8 cellular contexts compared by ENCODE assay signal in genomic region chr5:54944364-54944763, GRCh38. TPM values are rescaled to one million over a fixed set of nuclear protein-coding genes. Genes with fewer than 3 reads are reported as not detected.
A peak's percentile ranks its signal among the peaks of the same experiment; 100 is the strongest.
DNase-seq lines count a peak whose midpoint lies in the region; ATAC-seq, FAIRE-seq and TF ChIP-seq lines count a peak whose summit lies in the region.

No MANE protein-coding gene starts in this region.

- peaks cover 10% of the 10 kb centered on the region for H3K4me1 ChIP-seq in endothelial cell of umbilical vein (ENCODE audit: control insufficient read depth, extremely low read depth, insufficient read depth, low read length)
- no peaks in the 10 kb centered on the region for H3K4me1 ChIP-seq in trophoblast cell (ENCODE audit: control insufficient read depth in 1 of 2, insufficient read depth in 2 of 2, low read length in 2 of 2)

- POLR2A ChIA-PET in endothelial cell of umbilical vein (lab: Charles Lee) = interaction anchor here (0.7 to 1.6 kb wide), 3 partner anchors 38 to 41 kb away, joined by 3 to 6 read pairs (median 4); partner anchors contain the start of gene ESM1

- intact Hi-C loops in endothelial cell of umbilical vein (cut with micrococcal nuclease) = loop anchor here (1.0 kb wide), 1 partner anchor 202 kb away; no protein-coding TSS in a partner anchor

- no peak overlapping the region for H3K9ac ChIP-seq in endothelial cell of umbilical vein (replicated peaks; ENCODE audit: extremely low read depth, insufficient read depth, low read length)
- H3K9ac ChIP-seq in trophoblast cell (ENCODE audit: low read length) = no peak overlapping the region

- H3K4ac ChIP-seq in trophoblast cell (ENCODE audit: low read depth, low read length) = no peak overlapping the region

- peak; percentile 59 for TF ChIP-seq CTCF in HFF-Myc (IDR thresholded peaks at IDR 0.05; ENCODE audit: low read depth, low read length, missing control alignments)
- peak; percentile 49; the same call in 1 of the 2 replicates for TF ChIP-seq CTCF in WI38 (IDR thresholded peaks at IDR 0.05; ENCODE audit: low read depth, low read length)
- peak; percentile 44 to 55 for TF ChIP-seq CTCF in endothelial cell of umbilical vein (IDR thresholded peaks at IDR 0.05; ENCODE audit: extremely low read depth in 1 of 2, insufficient read depth in 1 of 2, low read depth in 1 of 2, low read length in 2 of 2)

- H4K20me1 ChIP-seq in endothelial cell of umbilical vein (replicated peaks; ENCODE audit: control insufficient read depth, extremely low read depth, insufficient read depth, low read length) = no peaks in the 10 kb centered on the region

- H4K12ac ChIP-seq in trophoblast cell (ENCODE audit: low read depth, low read length) = no peak overlapping the region

- H3K23ac ChIP-seq in trophoblast cell (ENCODE audit: low read length) = no peak overlapping the region

- no peak overlapping the region for H2BK12ac ChIP-seq in trophoblast cell (ENCODE audit: low read length)

- H3K18ac ChIP-seq in trophoblast cell (ENCODE audit: low read length) = no peak overlapping the region

- H2AK5ac ChIP-seq in trophoblast cell (ENCODE audit: low read length) = no peak overlapping the region

- H3K36me3 ChIP-seq in endothelial cell of umbilical vein (ENCODE audit: control insufficient read depth in 2 of 2, extremely low read depth in 1 of 2, insufficient read depth in 2 of 2, low read length in 2 of 2) = no peaks in the 10 kb centered on the region
- H3K36me3 ChIP-seq in trophoblast cell (ENCODE audit: control insufficient read depth in 1 of 2, insufficient read depth in 2 of 2, low read length in 2 of 2) = no peaks in the 10 kb centered on the region

- H3K9me1 ChIP-seq in endothelial cell of umbilical vein (replicated peaks; ENCODE audit: control insufficient read depth, extremely low read depth, insufficient read depth, low read length) = no peaks in the 10 kb centered on the region

- H3K4me3 ChIP-seq in HFF-Myc (replicated peaks; ENCODE audit: low read depth, low read length) = no peak overlapping the region
- H3K4me3 ChIP-seq in WI38 (ENCODE audit: low read depth, low read length) = no peak overlapping the region
- no peak overlapping the region for H3K4me3 ChIP-seq in endothelial cell of umbilical vein (replicated peaks in 1 of 3; ENCODE audit: insufficient read depth in 1 of 3, low read depth in 1 of 3, low read length in 3 of 3)
- no peak overlapping the region for H3K4me3 ChIP-seq in trophoblast cell (ENCODE audit: low read depth, low read length)

- BruUV-seq in endothelial cell of umbilical vein (replicated peaks; lab: Mats Ljungman, UMichigan) = no TSS peak

- no peak overlapping the region for H4K91ac ChIP-seq in trophoblast cell (ENCODE audit: low read depth, low read length)

- no peaks in the 10 kb centered on the region for H3K79me1 ChIP-seq in trophoblast cell (ENCODE audit: low read length)

- no peak for ATAC-seq in HG02759 (IDR thresholded peaks at IDR 0.05; ENCODE audit: unreplicated experiment)
- ATAC-seq in HG03196 (IDR thresholded peaks at IDR 0.05; ENCODE audit: unreplicated experiment) = no peak
- ATAC-seq in GM19324 (IDR thresholded peaks at IDR 0.05; ENCODE audit: low FRiP score, unreplicated experiment) = no peak

- TF ChIP-seq POLR2A in endothelial cell of umbilical vein (IDR thresholded peaks at IDR 0.05; ENCODE audit: low read depth, low read length) = no peak

- no peak overlapping the region for H3K4me2 ChIP-seq in endothelial cell of umbilical vein (ENCODE audit: insufficient read depth, low read length)
- no peak overlapping the region for H3K4me2 ChIP-seq in trophoblast cell (ENCODE audit: low read length)

- DNase-seq in Caki2 (ENCODE audit: low read depth) (peak; percentile 1), HFF-Myc (ENCODE audit: extremely low read depth, low read depth) (peak; percentile 16), endothelial cell of umbilical vein (ENCODE audit: low read depth, low spot score) (peak; percentile 75), trophoblast cell (peak; percentile 7 to 48)

- in situ Hi-C loops in Caki2 (cut with HindIII; ENCODE audit: low pct_unique_long_range_greater_than_20kb, low sequenced_read_pairs) = no loop called here

- H2BK5ac ChIP-seq in trophoblast cell (ENCODE audit: low read depth, low read length, poor library complexity) = no peak overlapping the region

- H3K9me3 ChIP-seq in endothelial cell of umbilical vein (replicated peaks; ENCODE audit: control insufficient read depth, insufficient read depth, low read length) (no peaks in the 10 kb centered on the region), trophoblast cell (ENCODE audit: insufficient read depth, low read depth, low read length) (peaks cover 1% of the 10 kb centered on the region)

- no peak overlapping the region for H2BK120ac ChIP-seq in trophoblast cell (ENCODE audit: insufficient read depth, low read length, poor library complexity)

- H2AFZ ChIP-seq in endothelial cell of umbilical vein (ENCODE audit: low read depth, low read length) (no peak overlapping the region), trophoblast cell (ENCODE audit: insufficient read depth, low read length, poor library complexity) (no peak overlapping the region)

- WGBS in trophoblast cell (ENCODE audit: extremely low coverage, insufficient coverage, insufficient read length) = no CpG with 5 or more reads among the region's 7 CpGs

- peak; percentile 24 for FAIRE-seq in endothelial cell of umbilical vein (lab: Jason Lieb, UNC)

- H3K79me2 ChIP-seq in endothelial cell of umbilical vein (ENCODE audit: control insufficient read depth, insufficient read depth, low read length) (no peaks in the 10 kb centered on the region), trophoblast cell (ENCODE audit: control insufficient read depth, insufficient read depth, low read length, poor library complexity) (no peaks in the 10 kb centered on the region)

- H3K14ac ChIP-seq in trophoblast cell (ENCODE audit: low read length) = no peak overlapping the region

- dilution Hi-C loops in endothelial cell of umbilical vein (cut with MboI; ENCODE audit: extremely low pct_ligation_motif_present, low sequenced_read_pairs) = no loop called here

- H3K27ac ChIP-seq in endothelial cell of umbilical vein (ENCODE audit: insufficient read depth, low read depth, low read length) (no peak overlapping the region), trophoblast cell (ENCODE audit: low read depth, low read length) (no peak overlapping the region)

- no peaks in the 10 kb centered on the region for H3K27me3 ChIP-seq in endothelial cell of umbilical vein (ENCODE audit: control insufficient read depth in 2 of 2, insufficient read depth in 2 of 2, low read length in 2 of 2)
- H3K27me3 ChIP-seq in trophoblast cell (ENCODE audit: insufficient read depth, low read length) = no peaks in the 10 kb centered on the region

- H4K8ac ChIP-seq in trophoblast cell (ENCODE audit: low read depth, low read length) = no peak overlapping the region

- CTCF ChIA-PET in endothelial cell of umbilical vein (lab: Charles Lee) = interaction anchor here (0.6 to 5.0 kb wide), 63 partner anchors 9 to 454 kb away, joined by 3 to 180 read pairs (median 5); partner anchors contain the start of genes ESM1, GPX8 and GZMK

TF ChIP-seq in endothelial cell of umbilical vein, 7 proteins besides CTCF, POLR2A, EP300 and RAD21:
- TF ChIP-seq MAX (IDR thresholded peaks at IDR 0.05; ENCODE audit: insufficient read depth, insufficient read length) (no peak), JUN (IDR thresholded peaks at IDR 0.05; ENCODE audit: borderline replicate concordance, insufficient read depth, insufficient read length, low read depth) (no peak), FOS (IDR thresholded peaks at IDR 0.05; ENCODE audit: borderline replicate concordance, insufficient read depth, low read length) (no peak), GATA2 (IDR thresholded peaks at IDR 0.05; ENCODE audit: insufficient read depth, insufficient read length, low read depth, low read length) (no peak), POLR2AphosphoS5 (IDR thresholded peaks at IDR 0.05; ENCODE audit: insufficient read depth, low read depth, low read length) (no peak), EZH2 (IDR thresholded peaks at IDR 0.05; ENCODE audit: borderline replicate concordance, low read depth, low read length, severe bottlenecking) (no peak), MYC (IDR thresholded peaks at IDR 0.05; ENCODE audit: low read depth, low read length) (no peak)
TF ChIP-seq in endothelial cell of umbilical vein: peak in this region for 0.

RNA-seq across cellular contexts. Expression of gene ESM1, which starts 41.0 kb away (rescaled TPM):
- not detected in 2 replicates for total RNA-seq in Caki2 (2014; rRNA removed; shearing (Covaris generic); ENCODE audit: low replicate concordance)
- total RNA-seq in endothelial cell of umbilical vein = 577 and 781 TPM in 2 replicates
- 214 and 221 TPM in 2 replicates for polyA plus RNA-seq in endothelial cell of umbilical vein
- polyA plus RNA-seq in endothelial cell of umbilical vein (2011; cell fraction: cytosol; rRNA removed) = 246 and 299 TPM in 2 replicates
- polyA plus RNA-seq in endothelial cell of umbilical vein (2011; cell fraction: nucleus; rRNA removed) = 294 and 310 TPM in 2 replicates
- 424 and 469 TPM in 2 replicates for polyA plus RNA-seq in endothelial cell of umbilical vein (2012)
- polyA minus RNA-seq in endothelial cell of umbilical vein = 215 and 222 TPM in 2 replicates
- polyA minus RNA-seq in endothelial cell of umbilical vein (2011; cell fraction: cytosol; rRNA and poly(A)+ RNA removed) = not detected
- polyA minus RNA-seq in endothelial cell of umbilical vein (2011; cell fraction: nucleus; rRNA and poly(A)+ RNA removed) = 225 and 290 TPM in 2 replicates
- polyA plus RNA-seq in trophoblast cell (2013) = not detected in 2 replicates

Comparison
In these comparisons a context has a peak if more than half of its experiments do, and no peak if none do; other contexts are left out.
1. DNase-seq: peak in every context shown above with its lines; median percentile 75 in endothelial cell of umbilical vein; 28 in trophoblast cell; 16 in HFF-Myc; 1 in Caki2.
2. RNA of gene ESM1, which starts 41.0 kb away (total RNA-seq): 577 to 781 TPM in endothelial cell of umbilical vein; not detected in Caki2; every median in the first group is over 100 times any median in the second.
3. Peak in every context shown above with its lines, with median percentiles within 50 percentile points of each other: CTCF ChIP-seq.